ENCODE assay signal across 23 cellular contexts in the genomic region with DNA sequence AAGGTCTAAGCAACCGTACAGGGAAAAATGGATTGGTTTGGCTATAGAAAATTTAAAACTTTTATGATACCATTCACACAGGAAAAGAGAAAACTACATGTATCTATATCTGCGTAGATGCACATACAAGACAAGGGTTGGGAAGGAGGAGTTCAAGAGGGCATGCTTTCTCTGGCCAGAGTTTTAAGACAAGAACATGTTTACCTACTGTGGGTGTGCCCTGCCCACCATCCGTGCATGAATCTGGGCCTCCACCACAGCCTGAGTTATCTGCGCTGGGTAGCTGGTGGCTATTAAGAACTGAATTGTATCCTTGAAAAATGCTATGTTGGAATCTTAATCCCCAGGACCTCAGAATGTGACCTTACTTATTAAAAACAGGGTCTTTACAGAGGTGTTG.
DNase-seq lines count a peak whose midpoint lies in the region; ATAC-seq and TF ChIP-seq lines count a peak whose summit lies in the region.
"Had no signal": no experiment of that assay in that cellular context is flagged by ENCODE, and none has a peak within 500 bp of the region (broad histone marks: within the 10 kb centered on the region; RNA-seq: fewer than 3 reads in every experiment).

No MANE protein-coding gene starts in this region.

- no peak overlapping the region for H2AFZ ChIP-seq in hepatocyte
- H2AFZ ChIP-seq: GM23338 had no signal

- peak overlapping the region; percentile 58 for H3K4me2 ChIP-seq in hepatocyte
- H3K4me2 ChIP-seq: A549; BLaER1 treated with 17β-estradiol and CSF1 and Interleukin-3, amounts not matched to agents 10 nM and 100 nM; GM23338 had no signal

- H3K27me3 ChIP-seq in SJCRH30 (no peaks in the 10 kb centered on the region), hepatocyte (no peaks in the 10 kb centered on the region)
- H3K27me3 ChIP-seq: BE2C; BLaER1 treated with 17β-estradiol and CSF1 and Interleukin-3, amounts not matched to agents 10 nM and 100 nM had no signal

- H3K27ac ChIP-seq in SJCRH30 (peak overlapping the region; percentile 2; the same call in 1 of the 2 replicates), hepatocyte (peak overlapping the region; percentile 73)
- H3K27ac ChIP-seq: A549; BLaER1 treated with 17β-estradiol and CSF1 and Interleukin-3, amounts not matched to agents 10 nM and 100 nM had no signal

- peaks cover 38% of the 10 kb centered on the region for H3K4me1 Mint-ChIP-seq in nephron progenitor cell
- no peaks in the 10 kb centered on the region for H3K4me1 Mint-ChIP-seq in stimulated activated memory B cell treated with anti-CD40 and anti-IgM and Interleukin-4, amounts not matched to agents 10 μg/mL and 1 μg/mL and 100 μg/mL, for 72 hours
- H3K4me1 Mint-ChIP-seq: CD14-positive monocyte; CD8-positive, alpha-beta memory T cell; GM23338; H9 had no signal

- WGBS in hepatocyte (ENCODE audit: low lambda C conversion rate, missing lambda C conversion rate): 52% methylated on average over 4 of the region's 4 CpGs

- H3K4me3 Mint-ChIP-seq in nephron progenitor cell: no peak overlapping the region
- H3K4me3 Mint-ChIP-seq in stimulated activated memory B cell treated with anti-CD40 and anti-IgM and Interleukin-4, amounts not matched to agents 10 μg/mL and 1 μg/mL and 100 μg/mL, for 72 hours: no peak overlapping the region
- H3K4me3 Mint-ChIP-seq: CD14-positive monocyte; CD4-positive, alpha-beta T cell; CD8-positive, alpha-beta memory T cell; GM23338; H9; HFFc6 had no signal

- H3K4me3 ChIP-seq in SJCRH30: no peak overlapping the region
- H3K4me3 ChIP-seq in hepatocyte: no peak overlapping the region
- H3K4me3 ChIP-seq: A549; BLaER1 treated with 17β-estradiol and CSF1 and Interleukin-3, amounts not matched to agents 10 nM and 100 nM; GM23338 had no signal

- peak; percentile 20 for ATAC-seq in stimulated activated memory B cell treated with anti-CD40 and anti-IgM and Interleukin-4, amounts not matched to agents 10 μg/mL and 1 μg/mL and 100 μg/mL, for 72 hours
- ATAC-seq in omental fat pad (ENCODE audit: low FRiP score) (no peak), HG02852 (IDR thresholded peaks at IDR 0.05; ENCODE audit: unreplicated experiment) (no peak)
- ATAC-seq: A549, GM23338, HCT116 had no signal

- H3K27me3 Mint-ChIP-seq in nephron progenitor cell (ENCODE audit: low read depth, poor library complexity): peaks cover 4% of the 10 kb centered on the region
- no peaks in the 10 kb centered on the region for H3K27me3 Mint-ChIP-seq in stimulated activated memory B cell treated with anti-CD40 and anti-IgM and Interleukin-4, amounts not matched to agents 10 μg/mL and 1 μg/mL and 100 μg/mL, for 72 hours

- H3K9me2 ChIP-seq in hepatocyte (replicated peaks; ENCODE audit: insufficient read depth): no peaks in the 10 kb centered on the region

- peaks cover 31% of the 10 kb centered on the region for H3K36me3 Mint-ChIP-seq in nephron progenitor cell (ENCODE audit: low read depth)
- H3K36me3 Mint-ChIP-seq in stimulated activated memory B cell treated with anti-CD40 and anti-IgM and Interleukin-4, amounts not matched to agents 10 μg/mL and 1 μg/mL and 100 μg/mL, for 72 hours: no peaks in the 10 kb centered on the region
- H3K36me3 Mint-ChIP-seq: CD14-positive monocyte; CD8-positive, alpha-beta memory T cell had no signal

- H3K36me3 ChIP-seq in SJCRH30: no peaks in the 10 kb centered on the region
- H3K36me3 ChIP-seq in hepatocyte (replicated peaks; ENCODE audit: insufficient read depth, low read depth): no peaks in the 10 kb centered on the region

- TF ChIP-seq CTCF in hepatocyte (IDR thresholded peaks at IDR 0.05; ENCODE audit: poor library complexity) (no peak), nephron progenitor cell (IDR thresholded peaks at IDR 0.05) (no peak), omental fat pad (IDR thresholded peaks at IDR 0.05) (no peak)

- H4K20me1 ChIP-seq in hepatocyte (ENCODE audit: insufficient read depth, poor library complexity, severe bottlenecking): no peaks in the 10 kb centered on the region
- H4K20me1 ChIP-seq: BLaER1 treated with 17β-estradiol and CSF1 and Interleukin-3, amounts not matched to agents 10 nM and 100 nM had no signal

- no peak for DNase-seq in SJCRH30
- no peak for DNase-seq in hepatocyte (ENCODE audit: low spot score)
- DNase-seq in nephron progenitor cell: no peak
- no peak for DNase-seq in omental fat pad (ENCODE audit: low spot score)
- DNase-seq in HEK293T (ENCODE audit: extremely low spot score): no peak
- DNase-seq: 8988T; ACHN; AML-193; BE2C; Calu3; CD4-positive, alpha-beta T cell; CD8-positive, alpha-beta memory T cell; DMS153; DND-41; H9; HFFc6 had no signal

- 0 out of 2 replicates have a peak, but pooled peaks cover 3% of the 10 kb centered on the region for H3K9me3 ChIP-seq in SJCRH30 (replicated peaks)
- H3K9me3 ChIP-seq in hepatocyte (ENCODE audit: low read depth): no peaks in the 10 kb centered on the region
- H3K9me3 ChIP-seq: A549, BE2C had no signal

- H3K4me1 ChIP-seq in SJCRH30 (peaks cover 27% of the 10 kb centered on the region), hepatocyte (ENCODE audit: insufficient read depth) (peaks cover 7% of the 10 kb centered on the region)
- H3K4me1 ChIP-seq: A549; BLaER1 treated with 17β-estradiol and CSF1 and Interleukin-3, amounts not matched to agents 10 nM and 100 nM had no signal

- H3K27ac Mint-ChIP-seq in nephron progenitor cell: peak overlapping the region; percentile 46
- H3K27ac Mint-ChIP-seq in stimulated activated memory B cell treated with anti-CD40 and anti-IgM and Interleukin-4, amounts not matched to agents 10 μg/mL and 1 μg/mL and 100 μg/mL, for 72 hours: no peak overlapping the region
- H3K27ac Mint-ChIP-seq: CD14-positive monocyte; CD4-positive, alpha-beta T cell; CD8-positive, alpha-beta memory T cell; GM23338; HFFc6 had no signal

- H3K9me3 Mint-ChIP-seq in nephron progenitor cell: peaks cover 22% of the 10 kb centered on the region
- peaks cover 7% of the 10 kb centered on the region for H3K9me3 Mint-ChIP-seq in stimulated activated memory B cell treated with anti-CD40 and anti-IgM and Interleukin-4, amounts not matched to agents 10 μg/mL and 1 μg/mL and 100 μg/mL, for 72 hours
- H3K9me3 Mint-ChIP-seq: CD4-positive, alpha-beta T cell; HFFc6 had no signal

- POLR2A ChIA-PET in HEK293T (lab: Yijun Ruan, JAX): no interaction called here

- CTCF ChIA-PET in HEK293T (lab: Yijun Ruan, JAX): no interaction called here

- H3K79me2 ChIP-seq in hepatocyte: no peaks in the 10 kb centered on the region

TF ChIP-seq in HEK293T, 16 proteins besides CTCF, POLR2A, EP300 and RAD21:
- no peak for TF ChIP-seq TARDBP (IDR thresholded peaks at IDR 0.05)
- no peak for TF ChIP-seq ELF4 (IDR thresholded peaks at IDR 0.05)
- TF ChIP-seq, protein P1, sequence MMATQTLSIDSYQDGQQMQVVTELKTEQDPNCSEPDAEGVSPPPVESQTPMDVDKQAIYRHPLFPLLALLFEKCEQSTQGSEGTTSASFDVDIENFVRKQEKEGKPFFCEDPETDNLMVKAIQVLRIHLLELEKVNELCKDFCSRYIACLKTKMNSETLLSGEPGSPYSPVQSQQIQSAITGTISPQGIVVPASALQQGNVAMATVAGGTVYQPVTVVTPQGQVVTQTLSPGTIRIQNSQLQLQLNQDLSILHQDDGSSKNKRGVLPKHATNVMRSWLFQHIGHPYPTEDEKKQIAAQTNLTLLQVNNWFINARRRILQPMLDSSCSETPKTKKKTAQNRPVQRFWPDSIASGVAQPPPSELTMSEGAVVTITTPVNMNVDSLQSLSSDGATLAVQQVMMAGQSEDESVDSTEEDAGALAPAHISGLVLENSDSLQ (IDR thresholded peaks at IDR 0.05): no peak
- no peak for TF ChIP-seq FOXM1 (IDR thresholded peaks at IDR 0.05; ENCODE audit: borderline replicate concordance)
- TF ChIP-seq SUZ12 (IDR thresholded peaks at IDR 0.05): no peak
- no peak for TF ChIP-seq FOXK2 (IDR thresholded peaks at IDR 0.05)
- no peak for TF ChIP-seq ZNF384 (IDR thresholded peaks at IDR 0.05)
